Comparison of ENCODE assay signal across 17 cellular contexts in genomic region chr18:34834897-34835296, GRCh38.
A peak's percentile ranks its signal among the peaks of the same experiment; 100 is the strongest.
DNase-seq lines count a peak whose midpoint lies in the region; ATAC-seq and TF ChIP-seq lines count a peak whose summit lies in the region.
"Had no signal": no experiment of that assay in that cellular context is flagged by ENCODE, and none has a peak within 500 bp of the region (broad histone marks: within the 10 kb centered on the region; RNA-seq: fewer than 3 reads in every experiment).

No MANE protein-coding gene starts in this region.

- 0 out of 2 replicates have a peak overlapping the region, but pooled peaks have one; percentile 13 for H2AFZ ChIP-seq in DND-41 (ENCODE audit: low read depth, low read length)
- no peak overlapping the region for H2AFZ ChIP-seq in SK-N-SH (ENCODE audit: low read depth)
- H2AFZ ChIP-seq: parathyroid adenoma had no signal

- intact Hi-C loops in esophagus muscularis mucosa (cut with DNase I) (no loop called here), ovary (cut with DNase I) (no loop called here), head of caudate nucleus (cut with DNase I) (no loop called here)

- H3K4me3 ChIP-seq in DND-41 (ENCODE audit: low read depth in 1 of 2, low read length in 2 of 2), result no peak overlapping the region
- H3K4me3 ChIP-seq in esophagus muscularis mucosa, result no peak overlapping the region
- no peak overlapping the region for H3K4me3 ChIP-seq in ovary
- no peak overlapping the region for H3K4me3 ChIP-seq in SK-N-SH (ENCODE audit: low read depth in 2 of 2, low read length in 1 of 2)
- H3K4me3 ChIP-seq: lung, SJSA1 had no signal

- ATAC-seq in DND-41 (ENCODE audit: insufficient read depth, low read depth) (no peak), HG02884 (IDR thresholded peaks at IDR 0.05; ENCODE audit: unreplicated experiment) (peak; percentile 89)

- no peaks in the 10 kb centered on the region for H3F3A ChIP-seq in SK-N-SH (replicated peaks; ENCODE audit: insufficient read depth)

- H3K9me2 ChIP-seq in SK-N-SH, result no peaks in the 10 kb centered on the region

- H3K4me2 ChIP-seq in DND-41 (ENCODE audit: insufficient read depth, low read length) (no peak overlapping the region), SK-N-SH (no peak overlapping the region)

- H3K27me3 ChIP-seq in DND-41 (ENCODE audit: insufficient read depth, low read length, poor library complexity) (no peaks in the 10 kb centered on the region), esophagus muscularis mucosa (no peaks in the 10 kb centered on the region), ovary (no peaks in the 10 kb centered on the region), SK-N-SH (ENCODE audit: insufficient read depth) (no peaks in the 10 kb centered on the region)
- H3K27me3 ChIP-seq: SJSA1 had no signal

- CTCF ChIA-PET in SK-N-SH (lab: Yijun Ruan, JAX), result interaction anchor here (0.6 kb wide), 1 partner anchor 127 kb away, joined by 3 read pairs; no protein-coding TSS in a partner anchor

- H3K9ac ChIP-seq in DND-41 (ENCODE audit: low read depth, low read length), result no peak overlapping the region
- no peak overlapping the region for H3K9ac ChIP-seq in SK-N-SH
- H3K9ac ChIP-seq: parathyroid adenoma had no signal

- H3K79me2 ChIP-seq in DND-41 (ENCODE audit: insufficient read depth, low read length) (no peaks in the 10 kb centered on the region), SK-N-SH (ENCODE audit: insufficient read depth) (no peaks in the 10 kb centered on the region)
- H3K79me2 ChIP-seq: parathyroid adenoma had no signal

- TF ChIP-seq CTCF in DND-41 (IDR thresholded peaks at IDR 0.05; ENCODE audit: borderline replicate concordance, extremely low read depth, low read length, poor library complexity, severe bottlenecking) (no peak), esophagus muscularis mucosa (IDR thresholded peaks at IDR 0.05) (no peak), ovary (IDR thresholded peaks at IDR 0.05) (no peak), SK-N-SH (IDR thresholded peaks at IDR 0.05) (no peak)

- no peak for TF ChIP-seq RAD21 in SK-N-SH (IDR thresholded peaks at IDR 0.05; ENCODE audit: low read length)

- POLR2A ChIA-PET in SK-N-SH (lab: Yijun Ruan, JAX), result no interaction called here

- H3K36me3 ChIP-seq in DND-41 (ENCODE audit: insufficient read depth, low read length) (no peaks in the 10 kb centered on the region), esophagus muscularis mucosa (peaks cover 0 to 12% (median 2%) of the 10 kb centered on the region in 4 donors), ovary (no peaks in the 10 kb centered on the region), SK-N-SH (replicated peaks in 1 of 2; ENCODE audit: control insufficient read depth in 1 of 2, insufficient read depth in 2 of 2, low read length in 1 of 2) (no peaks in the 10 kb centered on the region)
- H3K36me3 ChIP-seq: SJSA1 had no signal

- H3K9me3 ChIP-seq in DND-41 (ENCODE audit: insufficient read depth, low read length, severe bottlenecking) (no peaks in the 10 kb centered on the region), esophagus muscularis mucosa (no peaks in the 10 kb centered on the region), ovary (no peaks in the 10 kb centered on the region), SK-N-SH (no peaks in the 10 kb centered on the region)
- H3K9me3 ChIP-seq: SJSA1 had no signal

- H4K20me1 ChIP-seq in DND-41 (ENCODE audit: insufficient read depth, low read length), result no peaks in the 10 kb centered on the region
- H4K20me1 ChIP-seq in SK-N-SH (ENCODE audit: insufficient read depth), result no peaks in the 10 kb centered on the region

- WGBS in esophagus muscularis mucosa, result 37% methylated on average over 2 of the region's 2 CpGs
- WGBS in ovary, 3 donors, result 5 to 11% (median 6%) methylated on average over 2 of the region's 2 CpGs
- 47% methylated on average over 2 of the region's 2 CpGs for WGBS in SK-N-SH (ENCODE audit: low lambda C conversion rate)

- no peak for TF ChIP-seq POLR2A in esophagus muscularis mucosa (IDR thresholded peaks at IDR 0.05; ENCODE audit: low read depth)
- no peak for TF ChIP-seq POLR2A in ovary (IDR thresholded peaks at IDR 0.05)

- H3K4me1 ChIP-seq in DND-41 (ENCODE audit: insufficient read depth, low read length), result no peaks in the 10 kb centered on the region
- H3K4me1 ChIP-seq in esophagus muscularis mucosa, result peaks cover 6 to 41% (median 38%) of the 10 kb centered on the region in 4 donors
- peaks cover 11% of the 10 kb centered on the region for H3K4me1 ChIP-seq in ovary (ENCODE audit: insufficient read depth)
- H3K4me1 ChIP-seq in SK-N-SH (ENCODE audit: control insufficient read depth in 1 of 2, insufficient read depth in 2 of 2, low read depth in 1 of 2, low read length in 1 of 2), result no peaks in the 10 kb centered on the region
- H3K4me1 ChIP-seq: parathyroid adenoma, SJSA1 had no signal

- H3K27ac ChIP-seq in DND-41 (ENCODE audit: low read length) (no peak overlapping the region), esophagus muscularis mucosa (replicated peaks in 1 of 4) (peak overlapping the region; percentile 58 to 63 (median 60)), ovary (peak overlapping the region; percentile 42 to 47), SK-N-SH (ENCODE audit: low read depth in 2 of 2, low read length in 1 of 2) (no peak overlapping the region)
- H3K27ac ChIP-seq: parathyroid adenoma, SJSA1 had no signal

- DNase-seq in DND-41 (no peak), esophagus muscularis mucosa (ENCODE audit: extremely low spot score) (no peak), ovary (no peak), NOMO-1 treated with DMSO at 0.1 percent for 48 hours (lab: John Stamatoyannopoulos, UW; ENCODE audit: unreplicated experiment) (no peak), head of caudate nucleus (no peak), SK-N-SH (no peak), COLO829 (ENCODE audit: low spot score) (no peak)
- DNase-seq: CD4-positive, alpha-beta T cell; cortex of kidney; GOT3; IMR-90; NCI-H1694 treated with DMSO at 0.1 percent for 48 hours; NCI-H82 had no signal

- TF ChIP-seq EP300 in esophagus muscularis mucosa (IDR thresholded peaks at IDR 0.05), result no peak
- no peak for TF ChIP-seq EP300 in ovary (IDR thresholded peaks at IDR 0.05)
- no peak for TF ChIP-seq EP300 in SK-N-SH (IDR thresholded peaks at IDR 0.05; ENCODE audit: borderline replicate concordance in 1 of 2, low read depth in 1 of 2, low read length in 1 of 2)

TF ChIP-seq in SK-N-SH, 30 proteins besides CTCF, POLR2A, EP300 and RAD21 (continues in another document):
- no peak for TF ChIP-seq TAF1 (IDR thresholded peaks at IDR 0.05; ENCODE audit: borderline replicate concordance, low read depth, low read length)
- TF ChIP-seq YY1 (IDR thresholded peaks at IDR 0.05; ENCODE audit: low read depth), result no peak
- TF ChIP-seq NFIC (IDR thresholded peaks at IDR 0.05; ENCODE audit: borderline replicate concordance), result no peak
- no peak for TF ChIP-seq RXRA (IDR thresholded peaks at IDR 0.05; ENCODE audit: borderline replicate concordance, low read depth)
- TF ChIP-seq EZH2phosphoT487 (IDR thresholded peaks at IDR 0.05; ENCODE audit: borderline replicate concordance, low read depth), result no peak
- no peak for TF ChIP-seq RFX5 (IDR thresholded peaks at IDR 0.05; ENCODE audit: low read length)
- TF ChIP-seq ELF1 (IDR thresholded peaks at IDR 0.05), result no peak
- TF ChIP-seq ZBTB33 (IDR thresholded peaks at IDR 0.05; ENCODE audit: borderline replicate concordance, low read depth), result no peak
- no peak for TF ChIP-seq RCOR1 (IDR thresholded peaks at IDR 0.05; ENCODE audit: low read length)
- TF ChIP-seq GABPA (IDR thresholded peaks at IDR 0.05; ENCODE audit: low read depth), result no peak
- TF ChIP-seq GATA2 (CRISPR knock-in tag; IDR thresholded peaks at IDR 0.05), result no peak
- no peak for TF ChIP-seq SMC3 (IDR thresholded peaks at IDR 0.05; ENCODE audit: low read depth, low read length)
- TF ChIP-seq TEAD4 (IDR thresholded peaks at IDR 0.05; ENCODE audit: borderline replicate concordance, insufficient read depth), result no peak
- no peak for TF ChIP-seq USF2 (IDR thresholded peaks at IDR 0.05; ENCODE audit: borderline replicate concordance, low read depth, low read length)
- TF ChIP-seq PBX3 (IDR thresholded peaks at IDR 0.05), result no peak

Comparison
In these comparisons a context has a peak if more than half of its experiments do, and no peak if none do; other contexts are left out.
1. H3K27ac ChIP-seq: peak in esophagus muscularis mucosa (4 of 4) and ovary (2 of 2); none in DND-41 (single experiment) and SK-N-SH (0 of 2).